ENCODE assay signal across 1 cellular context in the genomic region with DNA sequence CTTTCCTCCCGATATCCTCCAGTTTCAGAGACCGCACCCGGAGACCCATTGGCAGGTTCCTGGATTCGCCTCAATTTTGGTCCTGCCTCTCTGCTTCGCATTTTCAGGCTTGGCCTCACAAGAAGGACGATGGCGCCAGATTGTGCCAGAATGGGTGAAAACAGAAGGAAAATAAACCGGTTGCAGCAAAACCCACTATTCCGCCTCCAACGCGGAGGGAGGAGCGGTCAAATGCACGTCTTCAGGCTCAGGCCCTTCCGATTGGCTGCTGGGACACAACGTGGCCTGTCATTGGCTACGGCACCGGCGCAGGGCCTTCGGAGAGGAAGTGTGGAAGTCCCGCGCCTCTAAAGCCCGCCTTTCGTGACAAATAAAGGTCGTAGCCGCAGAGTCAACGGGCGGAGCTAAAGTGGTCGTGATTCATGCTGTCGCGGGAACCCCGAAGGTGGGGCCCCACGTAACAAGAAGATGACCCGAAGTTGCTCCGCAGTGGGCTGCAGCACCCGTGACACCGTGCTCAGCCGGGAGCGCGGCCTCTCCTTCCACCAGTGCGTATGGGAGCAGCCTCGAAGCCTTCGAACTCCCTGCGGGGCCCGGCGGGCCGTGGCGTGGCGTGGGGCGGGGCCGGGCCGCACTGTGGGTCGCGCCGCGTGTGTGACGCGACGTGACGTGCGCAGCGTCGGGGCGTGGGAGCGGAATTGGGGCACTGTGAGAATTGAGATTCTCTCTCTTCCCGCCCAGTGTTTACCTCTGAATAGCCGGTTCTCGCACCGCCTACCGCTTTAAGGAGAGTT.
TF ChIP-seq lines count a peak whose summit lies in the region.

A gene with protein sequence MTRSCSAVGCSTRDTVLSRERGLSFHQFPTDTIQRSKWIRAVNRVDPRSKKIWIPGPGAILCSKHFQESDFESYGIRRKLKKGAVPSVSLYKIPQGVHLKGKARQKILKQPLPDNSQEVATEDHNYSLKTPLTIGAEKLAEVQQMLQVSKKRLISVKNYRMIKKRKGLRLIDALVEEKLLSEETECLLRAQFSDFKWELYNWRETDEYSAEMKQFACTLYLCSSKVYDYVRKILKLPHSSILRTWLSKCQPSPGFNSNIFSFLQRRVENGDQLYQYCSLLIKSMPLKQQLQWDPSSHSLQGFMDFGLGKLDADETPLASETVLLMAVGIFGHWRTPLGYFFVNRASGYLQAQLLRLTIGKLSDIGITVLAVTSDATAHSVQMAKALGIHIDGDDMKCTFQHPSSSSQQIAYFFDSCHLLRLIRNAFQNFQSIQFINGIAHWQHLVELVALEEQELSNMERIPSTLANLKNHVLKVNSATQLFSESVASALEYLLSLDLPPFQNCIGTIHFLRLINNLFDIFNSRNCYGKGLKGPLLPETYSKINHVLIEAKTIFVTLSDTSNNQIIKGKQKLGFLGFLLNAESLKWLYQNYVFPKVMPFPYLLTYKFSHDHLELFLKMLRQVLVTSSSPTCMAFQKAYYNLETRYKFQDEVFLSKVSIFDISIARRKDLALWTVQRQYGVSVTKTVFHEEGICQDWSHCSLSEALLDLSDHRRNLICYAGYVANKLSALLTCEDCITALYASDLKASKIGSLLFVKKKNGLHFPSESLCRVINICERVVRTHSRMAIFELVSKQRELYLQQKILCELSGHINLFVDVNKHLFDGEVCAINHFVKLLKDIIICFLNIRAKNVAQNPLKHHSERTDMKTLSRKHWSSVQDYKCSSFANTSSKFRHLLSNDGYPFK (plus strand): TSS at position 401 of the 794 bp plus-strand sequence. CDS start 68 bp downstream, at position 469.

TF ChIP-seq in WTC11, 78 proteins besides CTCF, POLR2A, EP300 and RAD21 (continued from another document and continues in another):
- TF ChIP-seq ZNF425 (CRISPR knock-in tag; conservative IDR thresholded peaks at IDR 0.05) (no peak), ZNF232 (CRISPR knock-in tag; IDR thresholded peaks at IDR 0.05) (no peak), ARID4B (CRISPR knock-in tag; IDR thresholded peaks at IDR 0.05; ENCODE audit: borderline replicate concordance) (no peak), GRHL2 (CRISPR knock-in tag; IDR thresholded peaks at IDR 0.05; ENCODE audit: insufficient replicate concordance, severe bottlenecking) (no peak), ETV6 (CRISPR knock-in tag; IDR thresholded peaks at IDR 0.05) (no peak), SOX15 (CRISPR knock-in tag; IDR thresholded peaks at IDR 0.05) (peak; percentile 28; the same call in 1 of the 2 replicates), IRF1 (CRISPR knock-in tag; IDR thresholded peaks at IDR 0.05) (no peak), JUN (CRISPR knock-in tag; IDR thresholded peaks at IDR 0.05) (no peak), RELA (CRISPR knock-in tag; IDR thresholded peaks at IDR 0.05; ENCODE audit: borderline replicate concordance) (peak; percentile 50; the same call in 1 of the 2 replicates), PRRX2 (CRISPR knock-in tag; IDR thresholded peaks at IDR 0.05) (peak; percentile 84; the same call in 1 of the 2 replicates), SMAD3 (CRISPR knock-in tag; IDR thresholded peaks at IDR 0.05; ENCODE audit: borderline replicate concordance) (no peak), NFE2L1 (CRISPR knock-in tag; IDR thresholded peaks at IDR 0.05) (no peak), GABPB1 (CRISPR knock-in tag; IDR thresholded peaks at IDR 0.05) (no peak; the same call in 1 of the 2 replicates), MAX (CRISPR knock-in tag; IDR thresholded peaks at IDR 0.05) (peak; percentile 92), ATF6 (CRISPR knock-in tag; IDR thresholded peaks at IDR 0.05) (no peak), KAT7 (CRISPR knock-in tag; IDR thresholded peaks at IDR 0.05; ENCODE audit: borderline replicate concordance) (no peak), NR2C2 (CRISPR knock-in tag; IDR thresholded peaks at IDR 0.05) (no peak)
- TF ChIP-seq, protein P1, sequence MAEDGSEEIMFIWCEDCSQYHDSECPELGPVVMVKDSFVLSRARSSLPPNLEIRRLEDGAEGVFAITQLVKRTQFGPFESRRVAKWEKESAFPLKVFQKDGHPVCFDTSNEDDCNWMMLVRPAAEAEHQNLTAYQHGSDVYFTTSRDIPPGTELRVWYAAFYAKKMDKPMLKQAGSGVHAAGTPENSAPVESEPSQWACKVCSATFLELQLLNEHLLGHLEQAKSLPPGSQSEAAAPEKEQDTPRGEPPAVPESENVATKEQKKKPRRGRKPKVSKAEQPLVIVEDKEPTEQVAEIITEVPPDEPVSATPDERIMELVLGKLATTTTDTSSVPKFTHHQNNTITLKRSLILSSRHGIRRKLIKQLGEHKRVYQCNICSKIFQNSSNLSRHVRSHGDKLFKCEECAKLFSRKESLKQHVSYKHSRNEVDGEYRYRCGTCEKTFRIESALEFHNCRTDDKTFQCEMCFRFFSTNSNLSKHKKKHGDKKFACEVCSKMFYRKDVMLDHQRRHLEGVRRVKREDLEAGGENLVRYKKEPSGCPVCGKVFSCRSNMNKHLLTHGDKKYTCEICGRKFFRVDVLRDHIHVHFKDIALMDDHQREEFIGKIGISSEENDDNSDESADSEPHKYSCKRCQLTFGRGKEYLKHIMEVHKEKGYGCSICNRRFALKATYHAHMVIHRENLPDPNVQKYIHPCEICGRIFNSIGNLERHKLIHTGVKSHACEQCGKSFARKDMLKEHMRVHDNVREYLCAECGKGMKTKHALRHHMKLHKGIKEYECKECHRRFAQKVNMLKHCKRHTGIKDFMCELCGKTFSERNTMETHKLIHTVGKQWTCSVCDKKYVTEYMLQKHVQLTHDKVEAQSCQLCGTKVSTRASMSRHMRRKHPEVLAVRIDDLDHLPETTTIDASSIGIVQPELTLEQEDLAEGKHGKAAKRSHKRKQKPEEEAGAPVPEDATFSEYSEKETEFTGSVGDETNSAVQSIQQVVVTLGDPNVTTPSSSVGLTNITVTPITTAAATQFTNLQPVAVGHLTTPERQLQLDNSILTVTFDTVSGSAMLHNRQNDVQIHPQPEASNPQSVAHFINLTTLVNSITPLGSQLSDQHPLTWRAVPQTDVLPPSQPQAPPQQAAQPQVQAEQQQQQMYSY (CRISPR knock-in tag; IDR thresholded peaks at IDR 0.05): no peak
- TF ChIP-seq, protein P2, sequence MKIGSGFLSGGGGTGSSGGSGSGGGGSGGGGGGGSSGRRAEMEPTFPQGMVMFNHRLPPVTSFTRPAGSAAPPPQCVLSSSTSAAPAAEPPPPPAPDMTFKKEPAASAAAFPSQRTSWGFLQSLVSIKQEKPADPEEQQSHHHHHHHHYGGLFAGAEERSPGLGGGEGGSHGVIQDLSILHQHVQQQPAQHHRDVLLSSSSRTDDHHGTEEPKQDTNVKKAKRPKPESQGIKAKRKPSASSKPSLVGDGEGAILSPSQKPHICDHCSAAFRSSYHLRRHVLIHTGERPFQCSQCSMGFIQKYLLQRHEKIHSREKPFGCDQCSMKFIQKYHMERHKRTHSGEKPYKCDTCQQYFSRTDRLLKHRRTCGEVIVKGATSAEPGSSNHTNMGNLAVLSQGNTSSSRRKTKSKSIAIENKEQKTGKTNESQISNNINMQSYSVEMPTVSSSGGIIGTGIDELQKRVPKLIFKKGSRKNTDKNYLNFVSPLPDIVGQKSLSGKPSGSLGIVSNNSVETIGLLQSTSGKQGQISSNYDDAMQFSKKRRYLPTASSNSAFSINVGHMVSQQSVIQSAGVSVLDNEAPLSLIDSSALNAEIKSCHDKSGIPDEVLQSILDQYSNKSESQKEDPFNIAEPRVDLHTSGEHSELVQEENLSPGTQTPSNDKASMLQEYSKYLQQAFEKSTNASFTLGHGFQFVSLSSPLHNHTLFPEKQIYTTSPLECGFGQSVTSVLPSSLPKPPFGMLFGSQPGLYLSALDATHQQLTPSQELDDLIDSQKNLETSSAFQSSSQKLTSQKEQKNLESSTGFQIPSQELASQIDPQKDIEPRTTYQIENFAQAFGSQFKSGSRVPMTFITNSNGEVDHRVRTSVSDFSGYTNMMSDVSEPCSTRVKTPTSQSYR (CRISPR knock-in tag; IDR thresholded peaks at IDR 0.05): 0 out of 2 replicates have a peak, but pooled peaks have one; percentile 37
- TF ChIP-seq, protein P3, sequence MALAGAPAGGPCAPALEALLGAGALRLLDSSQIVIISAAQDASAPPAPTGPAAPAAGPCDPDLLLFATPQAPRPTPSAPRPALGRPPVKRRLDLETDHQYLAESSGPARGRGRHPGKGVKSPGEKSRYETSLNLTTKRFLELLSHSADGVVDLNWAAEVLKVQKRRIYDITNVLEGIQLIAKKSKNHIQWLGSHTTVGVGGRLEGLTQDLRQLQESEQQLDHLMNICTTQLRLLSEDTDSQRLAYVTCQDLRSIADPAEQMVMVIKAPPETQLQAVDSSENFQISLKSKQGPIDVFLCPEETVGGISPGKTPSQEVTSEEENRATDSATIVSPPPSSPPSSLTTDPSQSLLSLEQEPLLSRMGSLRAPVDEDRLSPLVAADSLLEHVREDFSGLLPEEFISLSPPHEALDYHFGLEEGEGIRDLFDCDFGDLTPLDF (CRISPR knock-in tag; IDR thresholded peaks at IDR 0.05): no peak
- TF ChIP-seq, protein P4, sequence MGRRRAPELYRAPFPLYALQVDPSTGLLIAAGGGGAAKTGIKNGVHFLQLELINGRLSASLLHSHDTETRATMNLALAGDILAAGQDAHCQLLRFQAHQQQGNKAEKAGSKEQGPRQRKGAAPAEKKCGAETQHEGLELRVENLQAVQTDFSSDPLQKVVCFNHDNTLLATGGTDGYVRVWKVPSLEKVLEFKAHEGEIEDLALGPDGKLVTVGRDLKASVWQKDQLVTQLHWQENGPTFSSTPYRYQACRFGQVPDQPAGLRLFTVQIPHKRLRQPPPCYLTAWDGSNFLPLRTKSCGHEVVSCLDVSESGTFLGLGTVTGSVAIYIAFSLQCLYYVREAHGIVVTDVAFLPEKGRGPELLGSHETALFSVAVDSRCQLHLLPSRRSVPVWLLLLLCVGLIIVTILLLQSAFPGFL (CRISPR knock-in tag; IDR thresholded peaks at IDR 0.05; ENCODE audit: borderline replicate concordance): no peak
